1 cellular context compared by ENCODE assay signal in the genomic region with DNA sequence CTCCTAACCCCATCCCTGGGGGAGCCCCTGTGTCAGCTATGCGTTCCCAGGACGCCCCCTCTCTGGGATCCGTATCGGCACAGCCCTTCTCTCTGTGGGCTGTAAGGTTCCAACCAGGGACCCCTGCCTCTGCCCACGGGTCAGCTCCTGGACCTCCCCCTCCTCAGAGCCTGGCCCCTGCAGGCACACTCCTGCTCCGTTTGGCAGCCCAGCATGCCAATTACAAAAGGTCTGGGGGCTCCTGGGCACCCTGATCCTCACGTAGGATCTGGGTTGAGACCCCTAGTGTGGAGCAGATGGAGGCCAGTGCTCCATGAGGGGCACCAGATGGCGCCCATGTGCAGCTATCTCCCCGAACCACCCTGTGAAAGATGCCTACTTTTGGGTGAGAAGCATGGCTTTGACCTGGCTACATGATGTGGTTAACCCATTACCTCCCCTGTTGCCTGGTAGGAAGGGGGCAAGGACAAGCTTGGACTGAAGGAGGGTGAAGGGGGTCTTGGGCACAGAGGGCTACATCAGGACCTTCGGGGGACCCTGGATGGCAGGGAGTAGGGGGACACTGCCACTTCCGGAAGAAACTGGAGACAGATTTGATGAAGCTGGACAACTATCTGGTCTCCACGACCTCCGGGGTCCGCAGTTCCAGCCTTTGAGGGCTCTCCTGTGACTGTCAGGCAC.
A peak's percentile ranks its signal among the peaks of the same experiment; 100 is the strongest.
TF ChIP-seq lines count a peak whose summit lies in the region.

No MANE protein-coding gene starts in this region.

TF ChIP-seq in K562, 482 proteins besides CTCF, POLR2A, EP300 and RAD21 (continued from another document):
- TF ChIP-seq, protein P1, sequence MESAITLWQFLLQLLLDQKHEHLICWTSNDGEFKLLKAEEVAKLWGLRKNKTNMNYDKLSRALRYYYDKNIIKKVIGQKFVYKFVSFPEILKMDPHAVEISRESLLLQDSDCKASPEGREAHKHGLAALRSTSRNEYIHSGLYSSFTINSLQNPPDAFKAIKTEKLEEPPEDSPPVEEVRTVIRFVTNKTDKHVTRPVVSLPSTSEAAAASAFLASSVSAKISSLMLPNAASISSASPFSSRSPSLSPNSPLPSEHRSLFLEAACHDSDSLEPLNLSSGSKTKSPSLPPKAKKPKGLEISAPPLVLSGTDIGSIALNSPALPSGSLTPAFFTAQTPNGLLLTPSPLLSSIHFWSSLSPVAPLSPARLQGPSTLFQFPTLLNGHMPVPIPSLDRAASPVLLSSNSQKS (CRISPR knock-in tag; IDR thresholded peaks at IDR 0.05) = no peak
- TF ChIP-seq ETV1 (tag; conservative IDR thresholded peaks at IDR 0.05; ENCODE audit: low read depth) = 0 out of 2 replicates have a peak, but pooled peaks have one; percentile 34
- TF ChIP-seq, protein P2, sequence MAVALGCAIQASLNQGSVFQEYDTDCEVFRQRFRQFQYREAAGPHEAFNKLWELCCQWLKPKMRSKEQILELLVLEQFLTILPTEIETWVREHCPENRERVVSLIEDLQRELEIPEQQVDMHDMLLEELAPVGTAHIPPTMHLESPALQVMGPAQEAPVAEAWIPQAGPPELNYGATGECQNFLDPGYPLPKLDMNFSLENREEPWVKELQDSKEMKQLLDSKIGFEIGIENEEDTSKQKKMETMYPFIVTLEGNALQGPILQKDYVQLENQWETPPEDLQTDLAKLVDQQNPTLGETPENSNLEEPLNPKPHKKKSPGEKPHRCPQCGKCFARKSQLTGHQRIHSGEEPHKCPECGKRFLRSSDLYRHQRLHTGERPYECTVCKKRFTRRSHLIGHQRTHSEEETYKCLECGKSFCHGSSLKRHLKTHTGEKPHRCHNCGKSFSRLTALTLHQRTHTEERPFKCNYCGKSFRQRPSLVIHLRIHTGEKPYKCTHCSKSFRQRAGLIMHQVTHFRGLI (CRISPR knock-in tag; IDR thresholded peaks at IDR 0.05) = no peak
- TF ChIP-seq, protein P3, sequence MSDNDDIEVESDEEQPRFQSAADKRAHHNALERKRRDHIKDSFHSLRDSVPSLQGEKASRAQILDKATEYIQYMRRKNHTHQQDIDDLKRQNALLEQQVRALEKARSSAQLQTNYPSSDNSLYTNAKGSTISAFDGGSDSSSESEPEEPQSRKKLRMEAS (CRISPR knock-in tag; IDR thresholded peaks at IDR 0.05) = peak; percentile 32
TF ChIP-seq in K562: peak in this region for 7.
